23 cellular contexts compared by ENCODE assay signal in genomic region chr1:246792603-246793002, GRCh38.
"Had no signal": no experiment of that assay in that cellular context is flagged by ENCODE, and none has a peak within 500 bp of the region (broad histone marks: within the 10 kb centered on the region; RNA-seq: fewer than 3 reads in every experiment).

No MANE protein-coding gene starts in this region.

- H3K36me3 Mint-ChIP-seq: activated naive CD4-positive, alpha-beta T cell treated with anti-CD3 and anti-CD28 coated beads, Interleukin-2, amount 50 U/mL, for 24 hours; T-cell had no signal

- H3K9me3 ChIP-seq: breast epithelium, MG63 had no signal

- H3K27ac ChIP-seq: breast epithelium, VCaP had no signal

- H3K27me3 ChIP-seq: MG63 had no signal

- H3K36me3 ChIP-seq: breast epithelium, MG63 had no signal

- DNase-seq: activated CD4-positive, alpha-beta T cell treated with anti-CD3 and anti-CD28 coated beads for 36 hours; activated CD8-positive, alpha-beta memory T cell treated with anti-CD3 and anti-CD28 coated beads, Interleukin-2, amount 50 U/mL, for 4 hours; activated CD8-positive, alpha-beta T cell treated with anti-CD3 and anti-CD28 coated beads for 36 hours; activated naive CD4-positive, alpha-beta T cell; activated T-cell treated with anti-CD3 and anti-CD28 coated beads, Interleukin-2, amount 50 U/mL, for 72 hours; aorta; central memory CD4-positive, alpha-beta T cell; MG63; MV-4-11; NCI-H1092 treated with DMSO at 0.1 percent for 48 hours; NCI-H1417 treated with DMSO at 0.1 percent for 48 hours; NCI-H1694; NCI-H2029 treated with DMSO at 0.1 percent for 48 hours; NCI-H345; NCI-H510A; NCI-H526 treated with DMSO at 0.1 percent for 48 hours; SIG-M5; T-cell; T-helper 2 cell had no signal

- H3K4me3 ChIP-seq: breast epithelium, MG63 had no signal

- H3K27ac Mint-ChIP-seq: activated CD4-positive, alpha-beta T cell treated with anti-CD3 and anti-CD28 coated beads for 36 hours; activated CD8-positive, alpha-beta T cell treated with anti-CD3 and anti-CD28 coated beads for 36 hours; activated naive CD4-positive, alpha-beta T cell treated with anti-CD3 and anti-CD28 coated beads, Interleukin-2, amount 50 U/mL, for 24 hours; activated T-cell treated with anti-CD3 and anti-CD28 coated beads, Interleukin-2, amount 50 U/mL, for 72 hours; activated T-helper 2 cell treated with anti-CD3 and anti-CD28 coated beads, Interferon-gamma antibody, Interleukin-2, Interleukin-4, amounts not matched to agents 10 μg/mL and 5 μg/mL and 100 μg/mL, durations not matched to agents 14 hours and 24 hours and 36 hours; T-cell had no signal

- H3K9me3 Mint-ChIP-seq: activated CD8-positive, alpha-beta T cell treated with anti-CD3 and anti-CD28 coated beads for 36 hours; activated naive CD4-positive, alpha-beta T cell treated with anti-CD3 and anti-CD28 coated beads, Interleukin-2, amount 50 U/mL, for 24 hours; activated T-cell treated with anti-CD3 and anti-CD28 coated beads, Interleukin-2, amount 50 U/mL, for 72 hours; activated T-helper 2 cell treated with anti-CD3 and anti-CD28 coated beads, Interferon-gamma antibody, Interleukin-2, Interleukin-4, amounts not matched to agents 10 μg/mL and 5 μg/mL and 100 μg/mL, durations not matched to agents 14 hours and 24 hours and 36 hours; T-cell had no signal

- H3K4me1 ChIP-seq: breast epithelium had no signal

- H3K4me3 Mint-ChIP-seq: activated CD4-positive, alpha-beta T cell treated with anti-CD3 and anti-CD28 coated beads for 36 hours; activated CD8-positive, alpha-beta T cell treated with anti-CD3 and anti-CD28 coated beads for 36 hours; activated naive CD4-positive, alpha-beta T cell treated with anti-CD3 and anti-CD28 coated beads, Interleukin-2, amount 50 U/mL, for 24 hours; activated T-cell treated with anti-CD3 and anti-CD28 coated beads, Interleukin-2, amount 50 U/mL, for 72 hours; T-cell had no signal
